ENCODE assay signal across 11 cellular contexts in genomic region chr11:129973068-129973467, GRCh38. TPM values are rescaled to one million over a fixed set of nuclear protein-coding genes. Genes with fewer than 3 reads are reported as not detected.
DNase-seq lines count a peak whose midpoint lies in the region; ATAC-seq and TF ChIP-seq lines count a peak whose summit lies in the region.
"Had no signal": no experiment of that assay in that cellular context is flagged by ENCODE, and none has a peak within 500 bp of the region (broad histone marks: within the 10 kb centered on the region; RNA-seq: fewer than 3 reads in every experiment).

No MANE protein-coding gene starts in this region.

- peaks cover 3% of the 10 kb centered on the region for H3K27me3 Mint-ChIP-seq in endothelial cell (ENCODE audit: unreplicated experiment)

- H3K27me3 ChIP-seq in BLaER1 (no peaks in the 10 kb centered on the region), left ventricle myocardium inferior (ENCODE audit: low read depth) (no peaks in the 10 kb centered on the region)
- H3K27me3 ChIP-seq: sigmoid colon had no signal

- peaks cover 3% of the 10 kb centered on the region for H3K4me1 Mint-ChIP-seq in endothelial cell (ENCODE audit: unreplicated experiment)

- no peak overlapping the region for H3K4me3 Mint-ChIP-seq in endothelial cell (ENCODE audit: unreplicated experiment)

- H3K9me3 Mint-ChIP-seq in endothelial cell (ENCODE audit: unreplicated experiment), result no peaks in the 10 kb centered on the region

- no peaks in the 10 kb centered on the region for H3K36me3 Mint-ChIP-seq in endothelial cell (ENCODE audit: low read depth, unreplicated experiment)

- H3K36me3 ChIP-seq in BLaER1, result no peaks in the 10 kb centered on the region
- H3K36me3 ChIP-seq in left ventricle myocardium inferior, result no peaks in the 10 kb centered on the region
- H3K36me3 ChIP-seq: sigmoid colon had no signal

- no peak for TF ChIP-seq CTCF in endothelial cell (IDR thresholded peaks at IDR 0.05; ENCODE audit: unreplicated experiment)
- TF ChIP-seq CTCF in left ventricle myocardium inferior (IDR thresholded peaks at IDR 0.05; ENCODE audit: borderline replicate concordance), result no peak

- H3K4me2 ChIP-seq in BLaER1, result peak overlapping the region; percentile 85
- H3K4me2 ChIP-seq: SK-N-SH had no signal

- ATAC-seq in GM19463 (IDR thresholded peaks at IDR 0.05; ENCODE audit: unreplicated experiment) (peak; percentile 68), HG03139 (IDR thresholded peaks at IDR 0.05; ENCODE audit: unreplicated experiment) (peak; percentile 96)

- H3K4me1 ChIP-seq in BLaER1 (peaks cover 87% of the 10 kb centered on the region), left ventricle myocardium inferior (peaks cover 22% of the 10 kb centered on the region)

- H3K27ac ChIP-seq in BLaER1 (peak overlapping the region; percentile 95), left ventricle myocardium inferior (replicated peaks) (no peak overlapping the region)
- H3K27ac ChIP-seq: sigmoid colon had no signal

- DNase-seq in SIG-M5 treated with dmso at 0.1 percent for 504 hours (lab: John Stamatoyannopoulos, UW; ENCODE audit: unreplicated experiment) (peak; percentile 92), endothelial cell (ENCODE audit: low spot score) (no peak), inferior parietal cortex (ENCODE audit: extremely low spot score) (no peak), NCI-H146 (lab: John Stamatoyannopoulos, UW) (no peak), left ventricle myocardium inferior (no peak)
- DNase-seq: KG1, sigmoid colon, SK-N-SH had no signal

- H3K4me3 ChIP-seq in BLaER1 (peak overlapping the region; percentile 46), left ventricle myocardium inferior (no peak overlapping the region)
- H3K4me3 ChIP-seq: sigmoid colon had no signal

- no peaks in the 10 kb centered on the region for H4K20me1 ChIP-seq in BLaER1

- intact Hi-C loops in left ventricle myocardium inferior (cut with micrococcal nuclease), result no loop called here

- H3K9me3 ChIP-seq in BLaER1 (0 out of 2 replicates have a peak, but pooled peaks cover 7% of the 10 kb centered on the region), left ventricle myocardium inferior (replicated peaks) (no peaks in the 10 kb centered on the region)
- H3K9me3 ChIP-seq: sigmoid colon, SK-N-SH had no signal

- H3K27ac Mint-ChIP-seq in endothelial cell (ENCODE audit: unreplicated experiment), result no peak overlapping the region

- peak overlapping the region; percentile 86 for H3K9ac ChIP-seq in BLaER1
- H3K9ac ChIP-seq: SK-N-SH had no signal

RNA-seq across cellular contexts. Expression of gene PRDM10, which starts 29.6 kb away (rescaled TPM):
- total RNA-seq in endothelial cell (ENCODE audit: unreplicated experiment) (15.8 TPM), left ventricle myocardium inferior (5.4 TPM)
